Comparison of ENCODE assay signal across 11 cellular contexts in the genomic region with DNA sequence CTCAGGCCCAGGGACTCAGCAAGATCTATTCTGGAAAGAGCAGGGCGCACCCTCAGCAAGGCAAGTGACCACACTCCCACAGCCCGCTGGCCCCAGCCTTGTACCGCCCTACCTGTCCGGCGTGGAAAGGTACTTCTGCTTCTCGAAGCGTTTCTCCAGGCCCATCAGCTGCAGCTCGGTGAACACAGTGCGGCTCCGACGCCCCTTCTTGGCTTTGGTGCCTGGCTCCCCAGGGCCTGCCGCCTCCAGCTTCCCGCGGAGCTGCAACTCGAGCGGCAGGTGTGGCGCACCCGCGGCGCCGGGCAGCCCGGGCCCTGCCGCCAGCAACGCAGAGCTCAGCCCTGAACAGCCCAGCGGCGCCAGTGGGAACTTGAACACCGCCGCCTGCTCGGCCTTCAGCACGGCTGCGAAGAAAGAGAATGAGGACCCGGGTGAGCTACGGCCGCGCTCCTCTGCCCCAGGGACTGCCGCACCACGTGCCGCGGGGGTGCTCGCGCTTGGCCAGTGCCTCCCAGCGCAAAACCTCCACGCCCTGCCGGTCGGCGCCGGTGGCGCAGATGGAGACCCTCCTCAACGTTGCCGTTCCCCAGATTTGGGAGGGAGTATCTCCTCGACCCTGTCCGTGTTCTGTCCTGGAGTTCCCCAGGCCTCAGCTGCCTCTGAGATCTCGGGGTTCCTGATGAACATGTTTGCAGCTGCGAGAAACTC. TPM values are rescaled to one million over a fixed set of nuclear protein-coding genes. Genes with fewer than 3 reads are reported as not detected.
DNase-seq lines count a peak whose midpoint lies in the region; ATAC-seq, FAIRE-seq and TF ChIP-seq lines count a peak whose summit lies in the region.
"Had no signal": no experiment of that assay in that cellular context is flagged by ENCODE, and none has a peak within 500 bp of the region (broad histone marks: within the 10 kb centered on the region; RNA-seq: fewer than 3 reads in every experiment).

No MANE protein-coding gene starts in this region.

- peaks cover 53 to 81% (median 64%) of the 10 kb centered on the region in 10 experiments for H3K4me1 ChIP-seq in BLaER1 treated with 17β-estradiol and CSF1 and Interleukin-3, amounts not matched to agents 10 nM and 100 nM

- H3K4me3 ChIP-seq in BLaER1 treated with 17β-estradiol and CSF1 and Interleukin-3, amounts not matched to agents 10 nM and 100 nM: peak overlapping the region in 5 of 10 experiments; percentile 9 to 31 (median 17); a peak in 4 of 20 replicates

- peak overlapping the region; percentile 42 for H3K27ac Mint-ChIP-seq in activated naive CD8-positive, alpha-beta T cell treated with anti-CD3 and anti-CD28 coated beads, Interleukin-2, amount 50 U/mL, for 24 hours
- H3K27ac Mint-ChIP-seq in naive B cell: peak overlapping the region in 4 of 6 donors; percentile 78 to 95 (median 86)

- peaks cover 98 to 100% (median 100%) of the 10 kb centered on the region in 11 experiments for H3K27me3 ChIP-seq in BLaER1 treated with 17β-estradiol and CSF1 and Interleukin-3, amounts not matched to agents 10 nM and 100 nM

- peak overlapping the region; percentile 20 to 80 (median 56); a peak in 21 of 22 replicates for H3K4me2 ChIP-seq in BLaER1 treated with 17β-estradiol and CSF1 and Interleukin-3, amounts not matched to agents 10 nM and 100 nM

- H3K4me1 Mint-ChIP-seq in activated naive CD8-positive, alpha-beta T cell treated with anti-CD3 and anti-CD28 coated beads, Interleukin-2, amount 50 U/mL, for 24 hours: peaks cover 44% of the 10 kb centered on the region
- peaks cover 48 to 59% (median 50%) of the 10 kb centered on the region in 3 donors for H3K4me1 Mint-ChIP-seq in naive B cell

- ATAC-seq in activated naive CD8-positive, alpha-beta T cell treated with anti-CD3 and anti-CD28 coated beads, Interleukin-2, amount 50 U/mL, for 24 hours: no peak
- peak in 1 of 2 donors; percentile 13 for ATAC-seq in naive B cell (ENCODE audit: low read depth in 2 of 2)
- ATAC-seq in HG03469 (IDR thresholded peaks at IDR 0.05; ENCODE audit: unreplicated experiment): no peak
- no peak for ATAC-seq in HG02623 (IDR thresholded peaks at IDR 0.05; ENCODE audit: unreplicated experiment)

- H3K27ac ChIP-seq in BLaER1 treated with 17β-estradiol and CSF1 and Interleukin-3, amounts not matched to agents 10 nM and 100 nM: no peak overlapping the region

- no peak for TF ChIP-seq CTCF in GM20000 (IDR thresholded peaks at IDR 0.05; ENCODE audit: extremely low read depth, missing control alignments)

- peak overlapping the region; percentile 61 for H3K4me3 Mint-ChIP-seq in activated naive CD8-positive, alpha-beta T cell treated with anti-CD3 and anti-CD28 coated beads, Interleukin-2, amount 50 U/mL, for 24 hours
- peak overlapping the region; percentile 73 to 90 (median 82) for H3K4me3 Mint-ChIP-seq in naive B cell

- H3K36me3 ChIP-seq in BLaER1 treated with 17β-estradiol and CSF1 and Interleukin-3, amounts not matched to agents 10 nM and 100 nM: no peaks in the 10 kb centered on the region

- H3K9me3 Mint-ChIP-seq in activated naive CD8-positive, alpha-beta T cell treated with anti-CD3 and anti-CD28 coated beads, Interleukin-2, amount 50 U/mL, for 24 hours: no peaks in the 10 kb centered on the region
- peaks cover 1 to 10% (median 5%) of the 10 kb centered on the region in 7 donors for H3K9me3 Mint-ChIP-seq in naive B cell

- no peak for TF ChIP-seq POLR2A in GM12891 (IDR thresholded peaks at IDR 0.05; ENCODE audit: low read depth, low read length)

- peaks cover 0 to 96% (median 80%) of the 10 kb centered on the region in 11 experiments; a peak in 20 of 22 replicates for H4K20me1 ChIP-seq in BLaER1 treated with 17β-estradiol and CSF1 and Interleukin-3, amounts not matched to agents 10 nM and 100 nM

- peaks cover 0 to 20% (median 9%) of the 10 kb centered on the region in 11 experiments; a peak in 11 of 22 replicates for H3K9me3 ChIP-seq in BLaER1 treated with 17β-estradiol and CSF1 and Interleukin-3, amounts not matched to agents 10 nM and 100 nM (replicated peaks in 1 of 11)

- no peak for FAIRE-seq in GM12891 (lab: Jason Lieb, UNC)

- H3K27me3 Mint-ChIP-seq in activated naive CD8-positive, alpha-beta T cell treated with anti-CD3 and anti-CD28 coated beads, Interleukin-2, amount 50 U/mL, for 24 hours: peaks cover 77% of the 10 kb centered on the region
- peaks cover 53 to 91% (median 84%) of the 10 kb centered on the region in 3 donors for H3K27me3 Mint-ChIP-seq in naive B cell

- H3K36me3 Mint-ChIP-seq in activated naive CD8-positive, alpha-beta T cell treated with anti-CD3 and anti-CD28 coated beads, Interleukin-2, amount 50 U/mL, for 24 hours (ENCODE audit: low read depth): peaks cover 3% of the 10 kb centered on the region
- peaks cover 0 to 17% of the 10 kb centered on the region in 2 donors for H3K36me3 Mint-ChIP-seq in naive B cell

- H3K9ac ChIP-seq in BLaER1 treated with 17β-estradiol and CSF1 and Interleukin-3, amounts not matched to agents 10 nM and 100 nM: no peak overlapping the region

- peak; percentile 56 for DNase-seq in GM20000 (ENCODE audit: low spot score)
- no peak for DNase-seq in activated naive CD8-positive, alpha-beta T cell treated with anti-CD3 and anti-CD28 coated beads, Interleukin-2, amount 50 U/mL, for 24 hours
- DNase-seq in naive B cell: no peak
- no peak for DNase-seq in GM12891 (ENCODE audit: insufficient read length, low spot score)
- no peak for DNase-seq in NCI-H345 treated with DMSO at 0.1 percent for 48 hours (lab: John Stamatoyannopoulos, UW; ENCODE audit: unreplicated experiment)
- DNase-seq: activated effector memory CD4-positive, alpha-beta T cell treated with Interleukin-2 at 50 U/mL for 16 hours; islet precursor cell; NCI-H345 had no signal

TF ChIP-seq in GM12891, 5 proteins besides CTCF, POLR2A, EP300 and RAD21:
- TF ChIP-seq POU2F2 (IDR thresholded peaks at IDR 0.05; ENCODE audit: low read depth, low read length) (no peak), POLR2AphosphoS5 (IDR thresholded peaks at IDR 0.05; ENCODE audit: low read depth, low read length) (no peak), SPI1 (IDR thresholded peaks at IDR 0.05; ENCODE audit: low read depth, low read length) (no peak), PAX5 (IDR thresholded peaks at IDR 0.05; ENCODE audit: insufficient read depth, low read length, severe bottlenecking) (no peak), TAF1 (IDR thresholded peaks at IDR 0.05; ENCODE audit: low read depth, low read length) (no peak)

RNA-seq across cellular contexts. Expression of gene BARX1, which starts 2.2 kb away (rescaled TPM):
- polyA plus RNA-seq in naive B cell (ENCODE audit: low read depth in 6 of 6): not detected
- polyA plus RNA-seq in GM12891 (2012; ENCODE audit: low read depth, missing spikeins): not detected
